26 cellular contexts compared by ENCODE assay signal in genomic region chr12:30000401-30000800, GRCh38.
A peak's percentile ranks its signal among the peaks of the same experiment; 100 is the strongest.
DNase-seq lines count a peak whose midpoint lies in the region; ATAC-seq and TF ChIP-seq lines count a peak whose summit lies in the region.
"Had no signal": no experiment of that assay in that cellular context is flagged by ENCODE, and none has a peak within 500 bp of the region (broad histone marks: within the 10 kb centered on the region; RNA-seq: fewer than 3 reads in every experiment).

No MANE protein-coding gene starts in this region.

- CTCF ChIA-PET in activated naive CD4-positive, alpha-beta T cell treated with anti-CD3 and anti-CD28 coated beads, Interleukin-2, amount 10 ng/mL, durations not matched to agents 7 days and 5 days (lab: Charles Lee), result no interaction called here
- CTCF ChIA-PET in PC-3 (lab: Charles Lee), result no interaction called here

- no peak for TF ChIP-seq CTCF in astrocyte of the spinal cord (IDR thresholded peaks at IDR 0.05; ENCODE audit: low read depth, low read length)
- no peak for TF ChIP-seq CTCF in right atrium auricular region (IDR thresholded peaks at IDR 0.05)
- no peak for TF ChIP-seq CTCF in PC-3 (conservative IDR thresholded peaks at IDR 0.05; ENCODE audit: low read depth, low read length)

- no peaks in the 10 kb centered on the region for H3K9me3 ChIP-seq in right atrium auricular region
- no peaks in the 10 kb centered on the region for H3K9me3 ChIP-seq in PC-3 (ENCODE audit: low read length)

- H3F3A ChIP-seq in PC-3 (ENCODE audit: low read length, unreplicated experiment), result no peaks in the 10 kb centered on the region

- no peaks in the 10 kb centered on the region for H4K20me1 ChIP-seq in PC-3 (ENCODE audit: low read length)
- H4K20me1 ChIP-seq: BLaER1 had no signal

- H3K27me3 ChIP-seq in right atrium auricular region, result no peaks in the 10 kb centered on the region
- H3K27me3 ChIP-seq in PC-3 (ENCODE audit: low read length), result no peaks in the 10 kb centered on the region
- H3K27me3 ChIP-seq: BLaER1 had no signal

- POLR2A ChIA-PET in PC-3 (lab: Charles Lee; ENCODE audit: unreplicated experiment), result no interaction called here

- no peak overlapping the region for H2AFZ ChIP-seq in PC-3 (ENCODE audit: low read length)

- H3K4me1 ChIP-seq in right atrium auricular region (no peaks in the 10 kb centered on the region), PC-3 (ENCODE audit: insufficient read depth, low read length) (no peaks in the 10 kb centered on the region)
- H3K4me1 ChIP-seq: BLaER1 had no signal

- H3K79me2 ChIP-seq in PC-3 (ENCODE audit: low read length), result no peaks in the 10 kb centered on the region

- no peaks in the 10 kb centered on the region for H3K9me3 Mint-ChIP-seq in activated naive CD4-positive, alpha-beta T cell treated with anti-CD3 and anti-CD28 coated beads, Interleukin-2, amount 10 ng/mL, durations not matched to agents 7 days and 5 days

- no peak for ATAC-seq in PC-3
- ATAC-seq: left colon had no signal

- no peak overlapping the region for H3K9ac ChIP-seq in PC-3 (ENCODE audit: low read length)
- H3K9ac ChIP-seq: BLaER1 had no signal

- no peaks in the 10 kb centered on the region for H3K27me3 Mint-ChIP-seq in activated naive CD4-positive, alpha-beta T cell treated with anti-CD3 and anti-CD28 coated beads, Interleukin-2, amount 10 ng/mL, durations not matched to agents 7 days and 5 days
- H3K27me3 Mint-ChIP-seq: naive B cell had no signal

- intact Hi-C loops in PC-3 (cut with micrococcal nuclease), result no loop called here

- no peak overlapping the region for H3K4me3 ChIP-seq in astrocyte of the spinal cord (ENCODE audit: low read depth, low read length)
- H3K4me3 ChIP-seq in right atrium auricular region, result no peak overlapping the region
- H3K4me3 ChIP-seq in PC-3 (ENCODE audit: low read length), result no peak overlapping the region
- H3K4me3 ChIP-seq: BLaER1, smooth muscle cell had no signal

- H3K4me3 Mint-ChIP-seq in activated naive CD4-positive, alpha-beta T cell treated with anti-CD3 and anti-CD28 coated beads, Interleukin-2, amount 10 ng/mL, durations not matched to agents 7 days and 5 days, result no peak overlapping the region
- H3K4me3 Mint-ChIP-seq: naive B cell had no signal

- H3K27ac ChIP-seq in right atrium auricular region (no peak overlapping the region), PC-3 (ENCODE audit: low read length) (no peak overlapping the region)
- H3K27ac ChIP-seq: BLaER1, RWPE1 had no signal

- in situ Hi-C loops in astrocyte of the spinal cord (cut with HindIII; ENCODE audit: low sequenced_read_pairs), result no loop called here

- no peaks in the 10 kb centered on the region for H3K9me2 ChIP-seq in PC-3 (replicated peaks; ENCODE audit: low read length)

- no peak overlapping the region for H3K27ac Mint-ChIP-seq in activated naive CD4-positive, alpha-beta T cell treated with anti-CD3 and anti-CD28 coated beads, Interleukin-2, amount 10 ng/mL, durations not matched to agents 7 days and 5 days

- H3K4me1 Mint-ChIP-seq in activated naive CD4-positive, alpha-beta T cell treated with anti-CD3 and anti-CD28 coated beads, Interleukin-2, amount 10 ng/mL, durations not matched to agents 7 days and 5 days, result no peaks in the 10 kb centered on the region
- H3K4me1 Mint-ChIP-seq: naive B cell had no signal

- H3K36me3 Mint-ChIP-seq in activated naive CD4-positive, alpha-beta T cell treated with anti-CD3 and anti-CD28 coated beads, Interleukin-2, amount 10 ng/mL, durations not matched to agents 7 days and 5 days, result no peaks in the 10 kb centered on the region
- H3K36me3 Mint-ChIP-seq: naive B cell had no signal

- no TSS peak for BruUV-seq in PC-3 (replicated peaks; lab: Mats Ljungman, UMichigan)

- H3K4me2 ChIP-seq in PC-3 (ENCODE audit: low read length), result no peak overlapping the region
- H3K4me2 ChIP-seq: BLaER1, smooth muscle cell had no signal

- DNase-seq in H4 (ENCODE audit: low spot score) (peak; percentile 10), NCI-H2171 (lab: John Stamatoyannopoulos, UW) (peak; percentile 14), astrocyte of the spinal cord (ENCODE audit: low read depth, low spot score) (peak; percentile 79), iris pigment epithelial cell (ENCODE audit: low read depth) (peak; percentile 69), right atrium auricular region (ENCODE audit: low spot score) (no peak), PC-3 (no peak)
- DNase-seq in activated naive CD4-positive, alpha-beta T cell treated with anti-CD3 and anti-CD28 coated beads, Interleukin-2, amount 10 ng/mL, durations not matched to agents 7 days and 5 days, result no peak
- DNase-seq in activated CD4-positive, alpha-beta T cell treated with anti-CD3 and anti-CD28 coated beads, Interleukin-2, amount 50 U/mL, for 4 hours, result no peak
- DNase-seq: ACHN; activated CD8-positive, alpha-beta memory T cell treated with anti-CD3 and anti-CD28 coated beads for 24 hours; activated gamma-delta T cell treated with Interleukin-2 at 50 U/mL for 16 hours; activated T-cell treated with anti-CD3 and anti-CD28 coated beads, Interleukin-2, amount 50 U/mL, for 1 hour; COR-L47; dermis blood vessel endothelial cell; DMS79 treated with DMSO at 0.1 percent for 48 hours; foreskin melanocyte; GOT3; Kasumi-1; left colon; naive B cell; NCI-H2029; NCI-H510A treated with DMSO at 0.1 percent for 48 hours; nucleus accumbens had no signal

- no peaks in the 10 kb centered on the region for H3K36me3 ChIP-seq in right atrium auricular region
- no peaks in the 10 kb centered on the region for H3K36me3 ChIP-seq in PC-3 (ENCODE audit: low read depth, low read length)
- H3K36me3 ChIP-seq: BLaER1 had no signal

Comparison
In these comparisons a context has a peak if more than half of its experiments do, and no peak if none do; other contexts are left out.
1. DNase-seq: peak in H4 (single experiment), NCI-H2171 (single experiment), astrocyte of the spinal cord (single experiment) and iris pigment epithelial cell (single experiment); none in activated naive CD4-positive, alpha-beta T cell treated with anti-CD3 and anti-CD28 coated beads, Interleukin-2, amount 10 ng/mL, durations not matched to agents 7 days and 5 days (single experiment), right atrium auricular region (single experiment), activated CD4-positive, alpha-beta T cell treated with anti-CD3 and anti-CD28 coated beads, Interleukin-2, amount 50 U/mL, for 4 hours (0 of 2) and PC-3 (single experiment).